In the genomic region with DNA sequence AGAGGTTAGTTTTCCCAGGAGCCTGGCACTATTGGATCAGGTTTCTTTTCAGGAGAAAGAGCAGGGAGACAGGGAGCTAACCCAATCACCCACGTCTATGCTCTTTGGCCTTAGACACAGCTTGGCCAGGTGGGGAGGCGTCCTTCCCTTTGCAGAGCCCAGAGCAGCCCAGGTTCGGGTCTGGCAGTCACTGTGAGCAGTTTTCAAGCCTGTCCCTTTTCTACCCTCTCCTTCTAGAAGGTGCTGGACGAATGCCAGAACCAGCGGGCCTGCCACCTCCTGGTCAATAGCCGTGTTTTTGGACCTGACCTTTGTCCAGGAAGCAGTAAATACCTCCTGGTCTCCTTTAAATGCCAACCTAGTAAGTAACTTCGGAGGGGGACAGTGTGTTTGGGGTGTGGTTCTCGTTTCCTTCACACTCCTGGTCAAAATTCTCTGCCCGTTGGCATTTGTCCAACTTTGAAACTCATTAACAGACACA, we compare ENCODE assay signal across 9 cellular contexts. TPM values are rescaled to one million over a fixed set of nuclear protein-coding genes. Genes with fewer than 3 reads are reported as not detected.
DNase-seq lines count a peak whose midpoint lies in the region; ATAC-seq and TF ChIP-seq lines count a peak whose summit lies in the region.
"Had no signal": no experiment of that assay in that cellular context is flagged by ENCODE, and none has a peak within 500 bp of the region (broad histone marks: within the 10 kb centered on the region; RNA-seq: fewer than 3 reads in every experiment).

No MANE protein-coding gene starts in this region.

- H3K9me3 ChIP-seq in endodermal cell (ENCODE audit: control insufficient read depth, low read length): peaks cover 7% of the 10 kb centered on the region

- no peak overlapping the region for H3K23ac ChIP-seq in mesendoderm (ENCODE audit: low read length)

- H3K79me1 ChIP-seq in mesendoderm (ENCODE audit: low read length): no peaks in the 10 kb centered on the region

- H3K4ac ChIP-seq in mesendoderm (ENCODE audit: low read depth, low read length): no peak overlapping the region

- H3K56ac ChIP-seq in mesendoderm (ENCODE audit: low read length): peak overlapping the region; percentile 28

- H3K79me2 ChIP-seq in mesendoderm (ENCODE audit: control insufficient read depth, insufficient read depth, low read length): no peaks in the 10 kb centered on the region

- ATAC-seq in Right ventricle myocardium superior (ENCODE audit: poor library complexity) (peak; percentile 46), Right ventricle myocardium inferior (no peak)

- H3K27me3 Mint-ChIP-seq in endodermal cell (ENCODE audit: insufficient read depth): no peaks in the 10 kb centered on the region

- no peak overlapping the region for H3K18ac ChIP-seq in mesendoderm (ENCODE audit: low read length)

- H3K4me1 Mint-ChIP-seq in endodermal cell: no peaks in the 10 kb centered on the region

- H3K4me3 ChIP-seq in coronary artery (peak overlapping the region; percentile 10), mesendoderm (ENCODE audit: low read length) (no peak overlapping the region), endodermal cell (ENCODE audit: low read length) (no peak overlapping the region)

- no peaks in the 10 kb centered on the region for H3K36me3 Mint-ChIP-seq in endodermal cell (ENCODE audit: low read depth)

- DNase-seq in Right ventricle myocardium superior (peak; percentile 58), Right ventricle myocardium inferior (ENCODE audit: missing footprints) (no peak), coronary artery (ENCODE audit: low spot score) (peak; percentile 75), mesendoderm (no peak), middle frontal gyrus (ENCODE audit: extremely low spot score, low spot score) (no peak), endodermal cell (no peak), dedifferentiated amniotic fluid mesenchymal stem cell (ENCODE audit: extremely low spot score) (no peak)
- no peak for DNase-seq in activated naive CD4-positive, alpha-beta T cell (lab: John Stamatoyannopoulos, UW)

- no peak overlapping the region for H3K27ac Mint-ChIP-seq in endodermal cell

- peaks cover 5% of the 10 kb centered on the region for H3K9me3 Mint-ChIP-seq in endodermal cell

- H3K4me1 ChIP-seq in mesendoderm (ENCODE audit: control insufficient read depth, low read depth, low read length) (no peaks in the 10 kb centered on the region), endodermal cell (ENCODE audit: control insufficient read depth, insufficient read depth, low read length) (no peaks in the 10 kb centered on the region)

- no peak overlapping the region for H2BK120ac ChIP-seq in mesendoderm (ENCODE audit: low read depth, low read length)

- intact Hi-C loops in Right ventricle myocardium superior (cut with DNase I): no loop called here
- intact Hi-C loops in Right ventricle myocardium inferior (cut with DNase I): loop anchor here (2.0 kb wide), 1 partner anchor 45 kb away; a partner anchor contains a TSS

- H3K4me3 Mint-ChIP-seq in endodermal cell: no peak overlapping the region

- H3K36me3 ChIP-seq in mesendoderm (ENCODE audit: control insufficient read depth, insufficient read depth, low read length): no peaks in the 10 kb centered on the region
- no peaks in the 10 kb centered on the region for H3K36me3 ChIP-seq in endodermal cell (ENCODE audit: control insufficient read depth, insufficient read depth, low read length)

- H4K8ac ChIP-seq in mesendoderm (ENCODE audit: low read depth, low read length): no peak overlapping the region

- TF ChIP-seq CTCF in coronary artery (IDR thresholded peaks at IDR 0.05) (no peak), endodermal cell (conservative IDR thresholded peaks at IDR 0.05) (no peak)

- H3K9ac ChIP-seq in mesendoderm (ENCODE audit: low read length) (no peak overlapping the region), endodermal cell (ENCODE audit: extremely low read depth, low read length, poor library complexity, severe bottlenecking) (no peak overlapping the region)

- no peak overlapping the region for H3K4me2 ChIP-seq in mesendoderm (ENCODE audit: low read length)

- H2AK5ac ChIP-seq in mesendoderm (ENCODE audit: low read length): no peak overlapping the region

- H3K27ac ChIP-seq in coronary artery: peak overlapping the region; percentile 59 to 79
- no peak overlapping the region for H3K27ac ChIP-seq in mesendoderm (ENCODE audit: low read depth, low read length)
- H3K27ac ChIP-seq in endodermal cell (ENCODE audit: low read depth, low read length): no peak overlapping the region

- H2BK15ac ChIP-seq in mesendoderm (replicated peaks; ENCODE audit: low read depth): no peak overlapping the region

- no peak overlapping the region for H2BK5ac ChIP-seq in mesendoderm (ENCODE audit: low read length)

- H3K27me3 ChIP-seq in mesendoderm (ENCODE audit: insufficient read depth, low read length, poor library complexity) (no peaks in the 10 kb centered on the region), endodermal cell (ENCODE audit: control insufficient read depth, insufficient read depth, low read length, poor library complexity, severe bottlenecking) (no peaks in the 10 kb centered on the region)

- WGBS in mesendoderm (ENCODE audit: extremely low coverage, insufficient coverage, low lambda C conversion rate): no CpG with 5 or more reads among the region's 9 CpGs
- 87 to 96% methylated on average over 4 to 9 of the region's 9 CpGs for WGBS in endodermal cell (ENCODE audit: insufficient coverage in 1 of 2, insufficient read length in 1 of 2), 2 experiments

- H4K5ac ChIP-seq in mesendoderm (ENCODE audit: low read length): no peak overlapping the region

RNA-seq across cellular contexts. Expression of a gene that starts 44.9 kb away (rescaled TPM):
- total RNA-seq in Right ventricle myocardium superior (12.9 TPM), Right ventricle myocardium inferior (12.8 TPM), endodermal cell (under 1 TPM in 1 of 2 donors, not detected in 1; 0.68 TPM)
- 0.60 TPM for polyA plus RNA-seq in mesendoderm (2013, experiment 1 of 2)
- polyA plus RNA-seq in mesendoderm (2013, experiment 2 of 2): 0.80 TPM
- 1.1 TPM for polyA plus RNA-seq in endodermal cell (2013, experiment 1 of 2)
- polyA plus RNA-seq in endodermal cell (2013, experiment 2 of 2): 0.95 TPM
- total RNA-seq: HT1080 had no signal

Comparison
In these comparisons a context has a peak if more than half of its experiments do, and no peak if none do; other contexts are left out.
1. DNase-seq: peak in Right ventricle myocardium superior (single experiment) and coronary artery (single experiment); none in Right ventricle myocardium inferior (single experiment), mesendoderm (single experiment), middle frontal gyrus (single experiment), activated naive CD4-positive, alpha-beta T cell (0 of 4), endodermal cell (single experiment) and dedifferentiated amniotic fluid mesenchymal stem cell (single experiment).
2. H3K27ac ChIP-seq: peak in coronary artery (2 of 2); none in mesendoderm (single experiment) and endodermal cell (single experiment).